ENCODE assay signal across 9 cellular contexts in the genomic region with DNA sequence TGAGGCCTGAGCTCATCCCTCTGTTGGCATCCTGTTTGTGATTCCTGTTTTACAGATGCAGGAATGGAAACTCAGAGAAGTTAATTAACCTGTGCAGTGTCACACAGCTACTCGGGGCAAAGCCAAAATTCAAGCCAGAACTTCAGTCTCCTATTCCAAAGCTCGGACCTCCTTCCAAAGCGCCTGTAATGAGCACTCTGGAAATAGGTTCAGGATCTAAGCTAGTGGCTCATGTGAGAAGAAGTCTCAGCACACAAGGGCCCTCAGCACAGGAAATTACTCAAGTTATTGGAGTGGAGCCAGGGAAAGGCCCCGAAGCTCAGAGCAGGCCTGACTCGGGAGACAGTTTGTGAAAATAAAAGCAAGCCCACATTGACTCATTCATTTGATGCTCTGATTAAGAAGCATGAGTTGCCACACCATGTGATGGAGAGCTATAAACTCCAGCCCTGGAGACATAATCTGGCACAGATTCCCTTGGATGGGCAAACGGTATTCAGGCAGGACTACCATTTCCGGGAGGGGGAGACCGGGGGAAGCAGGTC. TPM values are rescaled to one million over a fixed set of nuclear protein-coding genes. Genes with fewer than 3 reads are reported as not detected.
A peak's percentile ranks its signal among the peaks of the same experiment; 100 is the strongest.
DNase-seq lines count a peak whose midpoint lies in the region; ATAC-seq, FAIRE-seq and TF ChIP-seq lines count a peak whose summit lies in the region.
"Had no signal": no experiment of that assay in that cellular context is flagged by ENCODE, and none has a peak within 500 bp of the region (broad histone marks: within the 10 kb centered on the region; RNA-seq: fewer than 3 reads in every experiment).

No MANE protein-coding gene starts in this region.

- H2AFZ ChIP-seq in endothelial cell of umbilical vein (ENCODE audit: low read depth, low read length), result peak overlapping the region; percentile 58

- no peak for TF ChIP-seq CTCF in endothelial cell of umbilical vein (IDR thresholded peaks at IDR 0.05; ENCODE audit: extremely low read depth in 1 of 2, insufficient read depth in 1 of 2, low read depth in 1 of 2, low read length in 2 of 2)

- H3K4me1 ChIP-seq in endothelial cell of umbilical vein (ENCODE audit: control insufficient read depth, extremely low read depth, insufficient read depth, low read length), result peaks cover 33% of the 10 kb centered on the region
- peaks cover 3 to 7% of the 10 kb centered on the region in 2 donors for H3K4me1 ChIP-seq in naive thymus-derived CD4-positive, alpha-beta T cell (ENCODE audit: control insufficient read depth in 2 of 2, insufficient read depth in 2 of 2, low read length in 2 of 2)

- no peaks in the 10 kb centered on the region for H3K79me2 ChIP-seq in endothelial cell of umbilical vein (ENCODE audit: control insufficient read depth, insufficient read depth, low read length)

- H3K36me3 Mint-ChIP-seq in naive thymus-derived CD4-positive, alpha-beta T cell, result peaks cover 0 to 1% (median 0%) of the 10 kb centered on the region in 5 donors

- peak overlapping the region in 7 of 9 donors; percentile 33 to 79 (median 64) for H3K27ac Mint-ChIP-seq in naive thymus-derived CD4-positive, alpha-beta T cell
- H3K27ac Mint-ChIP-seq in stimulated activated naive CD8-positive, alpha-beta T cell treated with anti-CD3 and anti-CD28 coated beads, Interleukin-15, amount 100 ng/mL, for 72 hours, result peak overlapping the region; percentile 92

- intact Hi-C loops in endothelial cell of umbilical vein (cut with micrococcal nuclease), result loop anchor here (1.0 to 5.0 kb wide), 6 partner anchors 16 to 365 kb away; a partner anchor contains a TSS
- intact Hi-C loops in naive thymus-derived CD4-positive, alpha-beta T cell (cut with micrococcal nuclease), result loop anchor here in 1 of 2 donors (1.0 to 5.0 kb wide), 2 partner anchors 35 to 49 kb away; no protein-coding TSS in a partner anchor

- peak overlapping the region; percentile 70 for H3K9ac ChIP-seq in endothelial cell of umbilical vein (replicated peaks; ENCODE audit: extremely low read depth, insufficient read depth, low read length)

- H3K27me3 ChIP-seq in endothelial cell of umbilical vein (ENCODE audit: control insufficient read depth in 2 of 2, insufficient read depth in 2 of 2, low read length in 2 of 2), result no peaks in the 10 kb centered on the region
- no peaks in the 10 kb centered on the region for H3K27me3 ChIP-seq in naive thymus-derived CD4-positive, alpha-beta T cell (ENCODE audit: control insufficient read depth in 2 of 2, insufficient read depth in 2 of 2, low read length in 2 of 2)
- H3K27me3 ChIP-seq: cardiac muscle cell had no signal

- H3K36me3 ChIP-seq in endothelial cell of umbilical vein (ENCODE audit: control insufficient read depth in 2 of 2, extremely low read depth in 1 of 2, insufficient read depth in 2 of 2, low read length in 2 of 2), result no peaks in the 10 kb centered on the region
- no peaks in the 10 kb centered on the region for H3K36me3 ChIP-seq in naive thymus-derived CD4-positive, alpha-beta T cell (ENCODE audit: control insufficient read depth in 2 of 3, insufficient read depth in 3 of 3, low read length in 3 of 3)
- H3K36me3 ChIP-seq: cardiac muscle cell had no signal

- peak overlapping the region; percentile 93 for H3K27ac ChIP-seq in endothelial cell of umbilical vein (ENCODE audit: insufficient read depth, low read depth, low read length)
- no peak overlapping the region for H3K27ac ChIP-seq in naive thymus-derived CD4-positive, alpha-beta T cell (ENCODE audit: low read depth, low read length)
- H3K27ac ChIP-seq: cardiac muscle cell had no signal

- ATAC-seq in HG02763 (IDR thresholded peaks at IDR 0.05; ENCODE audit: unreplicated experiment) (peak; percentile 87), GM19455 (IDR thresholded peaks at IDR 0.05; ENCODE audit: unreplicated experiment) (no peak)
- ATAC-seq in naive thymus-derived CD4-positive, alpha-beta T cell, result peak; percentile 89
- peak; percentile 99 for ATAC-seq in stimulated activated naive CD8-positive, alpha-beta T cell treated with anti-CD3 and anti-CD28 coated beads, Interleukin-15, amount 100 ng/mL, for 72 hours

- POLR2A ChIA-PET in endothelial cell of umbilical vein (lab: Charles Lee), result interaction anchor here (0.6 to 0.8 kb wide), 2 partner anchors 10 to 144 kb away, joined by 3 read pairs; no protein-coding TSS in a partner anchor
- POLR2A ChIA-PET in naive thymus-derived CD4-positive, alpha-beta T cell (lab: Charles Lee), result interaction anchor here (1.1 kb wide), 2 partner anchors 51 to 55 kb away, joined by 3 to 4 read pairs; no protein-coding TSS in a partner anchor

- H3K4me2 ChIP-seq in endothelial cell of umbilical vein (ENCODE audit: insufficient read depth, low read length), result peak overlapping the region; percentile 68

- peak; percentile 99 for DNase-seq in GM04504 (ENCODE audit: low read depth)
- peak; percentile 95 for DNase-seq in NCI-H226
- peak; percentile 11 to 14 for DNase-seq in activated CD8-positive, alpha-beta memory T cell treated with anti-CD3 and anti-CD28 coated beads for 1 hour (ENCODE audit: extremely low read depth in 1 of 2, low read depth in 1 of 2)
- peak; percentile 98 for DNase-seq in endothelial cell of umbilical vein (ENCODE audit: low read depth, low spot score)
- peak in 8 of 9 donors; percentile 23 to 67 (median 42) for DNase-seq in naive thymus-derived CD4-positive, alpha-beta T cell
- peak; percentile 54 to 81 for DNase-seq in stimulated activated naive CD8-positive, alpha-beta T cell treated with anti-CD3 and anti-CD28 coated beads, Interleukin-15, amount 100 ng/mL, for 72 hours

- BruUV-seq in endothelial cell of umbilical vein (replicated peaks; lab: Mats Ljungman, UMichigan), result no TSS peak

- dilution Hi-C loops in endothelial cell of umbilical vein (cut with MboI; ENCODE audit: extremely low pct_ligation_motif_present, low sequenced_read_pairs), result no loop called here

- H3K27me3 Mint-ChIP-seq in naive thymus-derived CD4-positive, alpha-beta T cell, result peaks cover 0 to 2% (median 0%) of the 10 kb centered on the region in 5 donors
- no peaks in the 10 kb centered on the region for H3K27me3 Mint-ChIP-seq in stimulated activated naive CD8-positive, alpha-beta T cell treated with anti-CD3 and anti-CD28 coated beads, Interleukin-15, amount 100 ng/mL, for 72 hours

- no peak overlapping the region for H3K4me3 ChIP-seq in endothelial cell of umbilical vein (replicated peaks in 1 of 3; ENCODE audit: insufficient read depth in 1 of 3, low read depth in 1 of 3, low read length in 3 of 3)
- no peak overlapping the region for H3K4me3 ChIP-seq in naive thymus-derived CD4-positive, alpha-beta T cell (ENCODE audit: low read length)
- H3K4me3 ChIP-seq: cardiac muscle cell had no signal

- TF ChIP-seq POLR2A in endothelial cell of umbilical vein (IDR thresholded peaks at IDR 0.05; ENCODE audit: low read depth, low read length), result peak; percentile 31

- H3K4me3 Mint-ChIP-seq in naive thymus-derived CD4-positive, alpha-beta T cell, result peak overlapping the region in 6 of 10 donors; percentile 28 to 54 (median 45)
- H3K4me3 Mint-ChIP-seq in stimulated activated naive CD8-positive, alpha-beta T cell treated with anti-CD3 and anti-CD28 coated beads, Interleukin-15, amount 100 ng/mL, for 72 hours, result peak overlapping the region; percentile 52 to 75

- peak; percentile 96 for FAIRE-seq in endothelial cell of umbilical vein (lab: Jason Lieb, UNC)

- no peaks in the 10 kb centered on the region for H3K9me1 ChIP-seq in endothelial cell of umbilical vein (replicated peaks; ENCODE audit: control insufficient read depth, extremely low read depth, insufficient read depth, low read length)

- H3K4me1 Mint-ChIP-seq in naive thymus-derived CD4-positive, alpha-beta T cell, result peaks cover 9 to 28% (median 13%) of the 10 kb centered on the region in 7 donors
- H3K4me1 Mint-ChIP-seq in stimulated activated naive CD8-positive, alpha-beta T cell treated with anti-CD3 and anti-CD28 coated beads, Interleukin-15, amount 100 ng/mL, for 72 hours, result peaks cover 40% of the 10 kb centered on the region

- no peaks in the 10 kb centered on the region for H3K9me3 ChIP-seq in endothelial cell of umbilical vein (replicated peaks; ENCODE audit: control insufficient read depth, insufficient read depth, low read length)
- no peaks in the 10 kb centered on the region for H3K9me3 ChIP-seq in naive thymus-derived CD4-positive, alpha-beta T cell (ENCODE audit: control insufficient read depth in 2 of 3, low read length in 3 of 3)

- no peaks in the 10 kb centered on the region for H4K20me1 ChIP-seq in endothelial cell of umbilical vein (replicated peaks; ENCODE audit: control insufficient read depth, extremely low read depth, insufficient read depth, low read length)

- CTCF ChIA-PET in endothelial cell of umbilical vein (lab: Charles Lee), result interaction anchor here (0.6 to 3.4 kb wide), 12 partner anchors 9 to 413 kb away, joined by 3 to 33 read pairs (median 4); a partner anchor contains a TSS
- CTCF ChIA-PET in naive thymus-derived CD4-positive, alpha-beta T cell (lab: Charles Lee), result interaction anchor here (1.1 kb wide), 2 partner anchors 52 to 54 kb away, joined by 3 read pairs; no protein-coding TSS in a partner anchor

- no peaks in the 10 kb centered on the region for H3K9me3 Mint-ChIP-seq in naive thymus-derived CD4-positive, alpha-beta T cell
- no peaks in the 10 kb centered on the region for H3K9me3 Mint-ChIP-seq in stimulated activated naive CD8-positive, alpha-beta T cell treated with anti-CD3 and anti-CD28 coated beads, Interleukin-15, amount 100 ng/mL, for 72 hours

TF ChIP-seq in endothelial cell of umbilical vein, 7 proteins besides CTCF, POLR2A, EP300 and RAD21 (continues in another document):
- peak; percentile 95 for TF ChIP-seq FOS (IDR thresholded peaks at IDR 0.05; ENCODE audit: borderline replicate concordance, insufficient read depth, low read length)
- no peak for TF ChIP-seq EZH2 (IDR thresholded peaks at IDR 0.05; ENCODE audit: borderline replicate concordance, low read depth, low read length, severe bottlenecking)
- peak; percentile 85 for TF ChIP-seq JUN (IDR thresholded peaks at IDR 0.05; ENCODE audit: borderline replicate concordance, insufficient read depth, insufficient read length, low read depth)
- TF ChIP-seq, protein P1, sequence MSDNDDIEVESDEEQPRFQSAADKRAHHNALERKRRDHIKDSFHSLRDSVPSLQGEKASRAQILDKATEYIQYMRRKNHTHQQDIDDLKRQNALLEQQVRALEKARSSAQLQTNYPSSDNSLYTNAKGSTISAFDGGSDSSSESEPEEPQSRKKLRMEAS (IDR thresholded peaks at IDR 0.05; ENCODE audit: insufficient read depth, insufficient read length), result peak; percentile 76

RNA-seq across cellular contexts. Expression of a gene that starts 50.6 kb away (rescaled TPM):
- 8.9 and 9.6 TPM in 2 replicates for total RNA-seq in endothelial cell of umbilical vein
- 2.5 and 3.1 TPM in 2 replicates for polyA plus RNA-seq in endothelial cell of umbilical vein
- polyA plus RNA-seq in endothelial cell of umbilical vein (2011; cell fraction: cytosol; rRNA removed), result 2.7 and 3.3 TPM in 2 replicates
- polyA plus RNA-seq in endothelial cell of umbilical vein (2011; cell fraction: nucleus; rRNA removed), result 14.1 and 16.9 TPM in 2 replicates
- polyA plus RNA-seq in endothelial cell of umbilical vein (2012), result 4.1 TPM in 2 replicates
- polyA minus RNA-seq in endothelial cell of umbilical vein, result 19.8 and 21.7 TPM in 2 replicates
- polyA minus RNA-seq in endothelial cell of umbilical vein (2011; cell fraction: cytosol; rRNA and poly(A)+ RNA removed), result 4.1 TPM
- polyA minus RNA-seq in endothelial cell of umbilical vein (2011; cell fraction: nucleus; rRNA and poly(A)+ RNA removed), result 59.1 and 65.2 TPM in 2 replicates
- 10 to 100 TPM; 24.8 to 98.1 (median 30.9) TPM for total RNA-seq in naive thymus-derived CD4-positive, alpha-beta T cell
- 1 to 10 TPM; 5.7 to 5.9 TPM for polyA plus RNA-seq in naive thymus-derived CD4-positive, alpha-beta T cell

Comparison
In these comparisons a context has a peak if more than half of its experiments do, and no peak if none do; other contexts are left out.
1. DNase-seq: peak in every context shown above with its lines; median percentile 99 in GM04504; 98 in endothelial cell of umbilical vein; 95 in NCI-H226; 68 in stimulated activated naive CD8-positive, alpha-beta T cell treated with anti-CD3 and anti-CD28 coated beads, Interleukin-15, amount 100 ng/mL, for 72 hours; 42 in naive thymus-derived CD4-positive, alpha-beta T cell; 12 in activated CD8-positive, alpha-beta memory T cell treated with anti-CD3 and anti-CD28 coated beads for 1 hour.